Comparison of ENCODE assay signal across 14 cellular contexts in genomic region chr2:10520154-10520553, GRCh38.
DNase-seq lines count a peak whose midpoint lies in the region; ATAC-seq, FAIRE-seq and TF ChIP-seq lines count a peak whose summit lies in the region.
"Had no signal": no experiment of that assay in that cellular context is flagged by ENCODE, and none has a peak within 500 bp of the region (broad histone marks: within the 10 kb centered on the region; RNA-seq: fewer than 3 reads in every experiment).

No MANE protein-coding gene starts in this region.

- no peak for TF ChIP-seq EP300 in K562 (IDR thresholded peaks at IDR 0.05; ENCODE audit: low read length)

- no peak overlapping the region for H3K4me3 ChIP-seq in HL-60 (replicated peaks; ENCODE audit: insufficient read depth, low read length)
- H3K4me3 ChIP-seq in K562, result no peak overlapping the region
- H3K4me3 ChIP-seq in neural progenitor cell, result no peak overlapping the region
- H3K4me3 ChIP-seq: ovary had no signal

- no peaks in the 10 kb centered on the region for H3K9me1 ChIP-seq in K562 (ENCODE audit: control insufficient read depth, insufficient read depth, low read length)

- no peaks in the 10 kb centered on the region for H3K27me3 Mint-ChIP-seq in neural progenitor cell (ENCODE audit: insufficient read depth, low read depth)

- 41% methylated on average over 8 of the region's 9 CpGs for WGBS in K562 (ENCODE audit: insufficient coverage, low coverage, missing lambda C conversion rate)

- no peak overlapping the region for H2AFZ ChIP-seq in K562 (ENCODE audit: low read depth, low read length)
- H2AFZ ChIP-seq in neural progenitor cell (replicated peaks), result no peak overlapping the region

- no peak overlapping the region for H3K4me2 ChIP-seq in K562 (ENCODE audit: insufficient read depth, low read length)
- no peak overlapping the region for H3K4me2 ChIP-seq in neural progenitor cell

- H3K36me3 ChIP-seq in K562 (ENCODE audit: control insufficient read depth, insufficient read depth, low read length), result no peaks in the 10 kb centered on the region
- H3K36me3 ChIP-seq in neural progenitor cell, result no peaks in the 10 kb centered on the region
- H3K36me3 ChIP-seq: ovary had no signal

- no peaks in the 10 kb centered on the region for H3F3A ChIP-seq in neural progenitor cell (ENCODE audit: low read depth)

- H3K9ac ChIP-seq in K562 (ENCODE audit: insufficient read depth in 1 of 2, low read depth in 2 of 2, low read length in 2 of 2), result no peak overlapping the region
- no peak overlapping the region for H3K9ac ChIP-seq in neural progenitor cell

- TF ChIP-seq CTCF in HL-60 (IDR thresholded peaks at IDR 0.05; ENCODE audit: insufficient read depth, low read length) (peak; percentile 10), K562 (IDR thresholded peaks at IDR 0.05 in 2 of 3, conservative IDR thresholded peaks at IDR 0.05 in 1 of 3; ENCODE audit: insufficient read depth in 2 of 3, low read depth in 1 of 3, low read length in 3 of 3) (peak in 2 of 3 experiments; percentile 34 to 39; a peak in 3 of 6 replicates), neural progenitor cell (IDR thresholded peaks at IDR 0.05) (peak; percentile 37)

- H3K27ac Mint-ChIP-seq in neural progenitor cell, result no peak overlapping the region

- H3K9me3 Mint-ChIP-seq in neural progenitor cell, result peaks cover 19% of the 10 kb centered on the region

- no peaks in the 10 kb centered on the region for H3K36me3 Mint-ChIP-seq in neural progenitor cell

- peaks cover 0 to 24% of the 10 kb centered on the region in 2 experiments; a peak in 2 of 5 replicates for H3K4me1 ChIP-seq in K562 (replicated peaks in 1 of 2; ENCODE audit: control insufficient read depth in 2 of 2, insufficient read depth in 2 of 2, low read length in 2 of 2)
- no peaks in the 10 kb centered on the region for H3K4me1 ChIP-seq in neural progenitor cell

- BruUV-seq in K562 (replicated peaks; lab: Mats Ljungman, UMichigan), result no TSS peak

- H3K9me3 ChIP-seq in K562 (replicated peaks; ENCODE audit: control insufficient read depth, insufficient read depth, low read depth, low read length) (peaks cover 8% of the 10 kb centered on the region; the same call in 1 of the 2 replicates), neural progenitor cell (ENCODE audit: low read depth) (peaks cover 6% of the 10 kb centered on the region)
- H3K9me3 ChIP-seq: ovary had no signal

- POLR2A ChIA-PET in K562 (lab: Yijun Ruan, JAX), result no interaction called here

- H3K79me2 ChIP-seq in K562 (ENCODE audit: control insufficient read depth, insufficient read depth, low read length) (no peaks in the 10 kb centered on the region), neural progenitor cell (ENCODE audit: low read depth) (no peaks in the 10 kb centered on the region)

- DNase-seq in NCI-H748 (lab: John Stamatoyannopoulos, UW; ENCODE audit: unreplicated experiment), result peak; percentile 28
- DNase-seq in NCI-H748 treated with DMSO at 0.1 percent for 48 hours (lab: John Stamatoyannopoulos, UW), result no peak
- no peak for DNase-seq in HL-60 (ENCODE audit: low read depth in 1 of 2, low spot score in 1 of 2)
- DNase-seq in K562 (ENCODE audit: extremely low read depth in 1 of 4, low spot score in 3 of 4), result no peak
- DNase-seq in neural progenitor cell (ENCODE audit: low spot score), result no peak
- no peak for DNase-seq in activated naive CD4-positive, alpha-beta T cell (lab: John Stamatoyannopoulos, UW)
- DNase-seq in inferior parietal cortex (ENCODE audit: extremely low spot score), result no peak
- DNase-seq: activated CD8-positive, alpha-beta memory T cell treated with anti-CD3 and anti-CD28 coated beads, Interleukin-2, amount 50 U/mL, for 4 hours; GDM1; kidney glomerular epithelial cell; ovary; stimulated activated naive CD8-positive, alpha-beta T cell treated with anti-CD3 and anti-CD28 coated beads, Interleukin-15, Interleukin-2, amounts not matched to agents 100 U/mL and 50 U/mL, for 24 hours; T-helper 9 cell had no signal

- no peak overlapping the region for H3K4me3 Mint-ChIP-seq in neural progenitor cell

- no peak overlapping the region for H3K27ac ChIP-seq in HL-60 (replicated peaks)
- H3K27ac ChIP-seq in K562 (ENCODE audit: extremely low read depth, low read depth, low read length), result no peak overlapping the region
- H3K27ac ChIP-seq in neural progenitor cell, result no peak overlapping the region
- H3K27ac ChIP-seq: ovary had no signal

- H3K27me3 ChIP-seq in HL-60 (ENCODE audit: insufficient read depth, poor library complexity, severe bottlenecking) (no peaks in the 10 kb centered on the region), K562 (ENCODE audit: control insufficient read depth in 2 of 2, insufficient read depth in 2 of 2, low read length in 2 of 2) (peaks cover 4 to 9% of the 10 kb centered on the region in 2 experiments; a peak in 3 of 5 replicates), neural progenitor cell (no peaks in the 10 kb centered on the region)
- H3K27me3 ChIP-seq: ovary had no signal

- FAIRE-seq in K562 (lab: Jason Lieb, UNC), result no peak

- H3K4me1 Mint-ChIP-seq in neural progenitor cell, result peaks cover 4% of the 10 kb centered on the region

- intact Hi-C loops in K562 (cut with micrococcal nuclease), result no loop called here

- CTCF ChIA-PET in K562 (lab: Yijun Ruan, JAX; ENCODE audit: low intra/inter-chr PET ratio), result no interaction called here

- TF ChIP-seq POLR2A in K562 (conservative IDR thresholded peaks at IDR 0.05), result no peak

- in situ Hi-C loops in K562 (cut with MboI), result no loop called here

- ATAC-seq in K562 (peak; percentile 63), HG03025 (IDR thresholded peaks at IDR 0.05; ENCODE audit: low FRiP score, unreplicated experiment) (no peak)
- ATAC-seq: stimulated activated naive CD8-positive, alpha-beta T cell treated with anti-CD3 and anti-CD28 coated beads, Interleukin-15, Interleukin-2, amounts not matched to agents 100 U/mL and 50 U/mL, for 24 hours had no signal

- no peaks in the 10 kb centered on the region for H4K20me1 ChIP-seq in K562 (replicated peaks; ENCODE audit: control insufficient read depth, insufficient read depth, low read length)
- no peaks in the 10 kb centered on the region for H4K20me1 ChIP-seq in neural progenitor cell (ENCODE audit: low read depth)

- TF ChIP-seq RAD21 in K562 (CRISPR knock-in tag; conservative IDR thresholded peaks at IDR 0.05 in 1 of 2, IDR thresholded peaks at IDR 0.05 in 1 of 2), result no peak

TF ChIP-seq in K562, 482 proteins besides CTCF, POLR2A, EP300 and RAD21:
- no peak for TF ChIP-seq ZNF232 (CRISPR knock-in tag; IDR thresholded peaks at IDR 0.05)
- no peak for TF ChIP-seq ZNF253 (CRISPR knock-in tag; conservative IDR thresholded peaks at IDR 0.05)
- TF ChIP-seq C11orf30 (IDR thresholded peaks at IDR 0.05; ENCODE audit: low read depth), result no peak
- no peak for TF ChIP-seq ZNF217 (CRISPR knock-in tag; IDR thresholded peaks at IDR 0.05)
- TF ChIP-seq, protein P1, sequence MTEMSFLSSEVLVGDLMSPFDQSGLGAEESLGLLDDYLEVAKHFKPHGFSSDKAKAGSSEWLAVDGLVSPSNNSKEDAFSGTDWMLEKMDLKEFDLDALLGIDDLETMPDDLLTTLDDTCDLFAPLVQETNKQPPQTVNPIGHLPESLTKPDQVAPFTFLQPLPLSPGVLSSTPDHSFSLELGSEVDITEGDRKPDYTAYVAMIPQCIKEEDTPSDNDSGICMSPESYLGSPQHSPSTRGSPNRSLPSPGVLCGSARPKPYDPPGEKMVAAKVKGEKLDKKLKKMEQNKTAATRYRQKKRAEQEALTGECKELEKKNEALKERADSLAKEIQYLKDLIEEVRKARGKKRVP (CRISPR knock-in tag; IDR thresholded peaks at IDR 0.05), result no peak
- TF ChIP-seq, protein P2, sequence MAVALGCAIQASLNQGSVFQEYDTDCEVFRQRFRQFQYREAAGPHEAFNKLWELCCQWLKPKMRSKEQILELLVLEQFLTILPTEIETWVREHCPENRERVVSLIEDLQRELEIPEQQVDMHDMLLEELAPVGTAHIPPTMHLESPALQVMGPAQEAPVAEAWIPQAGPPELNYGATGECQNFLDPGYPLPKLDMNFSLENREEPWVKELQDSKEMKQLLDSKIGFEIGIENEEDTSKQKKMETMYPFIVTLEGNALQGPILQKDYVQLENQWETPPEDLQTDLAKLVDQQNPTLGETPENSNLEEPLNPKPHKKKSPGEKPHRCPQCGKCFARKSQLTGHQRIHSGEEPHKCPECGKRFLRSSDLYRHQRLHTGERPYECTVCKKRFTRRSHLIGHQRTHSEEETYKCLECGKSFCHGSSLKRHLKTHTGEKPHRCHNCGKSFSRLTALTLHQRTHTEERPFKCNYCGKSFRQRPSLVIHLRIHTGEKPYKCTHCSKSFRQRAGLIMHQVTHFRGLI (CRISPR knock-in tag; IDR thresholded peaks at IDR 0.05), result no peak
- TF ChIP-seq RBM25 (IDR thresholded peaks at IDR 0.05; ENCODE audit: low read depth, low read length, severe bottlenecking), result no peak
TF ChIP-seq in K562: peak in this region for 0.
